8 cellular contexts compared by ENCODE assay signal in genomic region chr15:74432968-74433591, GRCh38. TPM values are rescaled to one million over a fixed set of nuclear protein-coding genes. Genes with fewer than 3 reads are reported as not detected.
DNase-seq lines count a peak whose midpoint lies in the region; ATAC-seq and TF ChIP-seq lines count a peak whose summit lies in the region.

No MANE protein-coding gene starts in this region.

- H4K20me1 ChIP-seq in Loucy (ENCODE audit: insufficient read depth, low read length, poor library complexity, severe bottlenecking), result peaks cover 41% of the 10 kb centered on the region

- H3K4me1 Mint-ChIP-seq in naive thymus-derived CD4-positive, alpha-beta T cell, result peaks cover 7 to 57% (median 11%) of the 10 kb centered on the region in 7 donors

- H3K9me3 ChIP-seq in Loucy (ENCODE audit: insufficient read depth, low read depth, low read length), result no peaks in the 10 kb centered on the region
- H3K9me3 ChIP-seq in colonic mucosa, result no peaks in the 10 kb centered on the region
- H3K9me3 ChIP-seq in naive thymus-derived CD4-positive, alpha-beta T cell (ENCODE audit: control insufficient read depth in 2 of 3, low read length in 3 of 3), result no peaks in the 10 kb centered on the region

- H3K79me2 ChIP-seq in Loucy (ENCODE audit: insufficient read depth, low read length), result peaks cover 63% of the 10 kb centered on the region

- H2AFZ ChIP-seq in Loucy (ENCODE audit: low read length), result no peak overlapping the region

- no peaks in the 10 kb centered on the region for H3K36me3 ChIP-seq in Loucy (ENCODE audit: insufficient read depth, low read length)
- no peaks in the 10 kb centered on the region for H3K36me3 ChIP-seq in colonic mucosa
- no peaks in the 10 kb centered on the region for H3K36me3 ChIP-seq in naive thymus-derived CD4-positive, alpha-beta T cell (ENCODE audit: control insufficient read depth in 2 of 3, insufficient read depth in 3 of 3, low read length in 3 of 3)

- POLR2A ChIA-PET in naive thymus-derived CD4-positive, alpha-beta T cell (lab: Charles Lee), result interaction anchor here (0.6 kb wide), 1 partner anchor 57 kb away, joined by 3 read pairs; no protein-coding TSS in a partner anchor

- H3F3A ChIP-seq in Loucy (ENCODE audit: low read depth), result no peaks in the 10 kb centered on the region

- H3K27me3 Mint-ChIP-seq in naive thymus-derived CD4-positive, alpha-beta T cell, result peaks cover 0 to 3% (median 0%) of the 10 kb centered on the region in 5 donors

- no peaks in the 10 kb centered on the region for H3K27me3 ChIP-seq in Loucy (ENCODE audit: insufficient read depth, low read length, poor library complexity, severe bottlenecking)
- H3K27me3 ChIP-seq in colonic mucosa, result peaks cover 27% of the 10 kb centered on the region
- H3K27me3 ChIP-seq in naive thymus-derived CD4-positive, alpha-beta T cell (ENCODE audit: control insufficient read depth in 2 of 2, insufficient read depth in 2 of 2, low read length in 2 of 2), result no peaks in the 10 kb centered on the region

- H3K4me3 Mint-ChIP-seq in naive thymus-derived CD4-positive, alpha-beta T cell, result peak overlapping the region in 7 of 10 donors; percentile 11 to 85 (median 51)

- peak overlapping the region; percentile 85 for H3K9ac ChIP-seq in Loucy (ENCODE audit: low read depth, low read length, poor library complexity, severe bottlenecking)
- peak overlapping the region in 1 of 2 donors; percentile 73 for H3K9ac ChIP-seq in colonic mucosa (ENCODE audit: low read depth in 2 of 2, low read length in 2 of 2)

- H3K4me3 ChIP-seq in Loucy (ENCODE audit: low read length, poor library complexity, severe bottlenecking), result peak overlapping the region; percentile 83
- peak overlapping the region; percentile 84 for H3K4me3 ChIP-seq in colonic mucosa
- peak overlapping the region; percentile 50 for H3K4me3 ChIP-seq in naive thymus-derived CD4-positive, alpha-beta T cell (ENCODE audit: low read length)

- no peaks in the 10 kb centered on the region for H3K9me2 ChIP-seq in Loucy (replicated peaks; ENCODE audit: low read depth, low read length)

- no peak overlapping the region for H3K27ac Mint-ChIP-seq in naive thymus-derived CD4-positive, alpha-beta T cell

- no peak for TF ChIP-seq CTCF in Loucy (conservative IDR thresholded peaks at IDR 0.05; ENCODE audit: low read length)
- no peak for TF ChIP-seq CTCF in colonic mucosa (IDR thresholded peaks at IDR 0.05)

- intact Hi-C loops in colonic mucosa (cut with DNase I), result no loop called here
- intact Hi-C loops in naive thymus-derived CD4-positive, alpha-beta T cell (cut with micrococcal nuclease), result loop anchor here in 1 of 2 donors (1.0 to 10.0 kb wide), 4 partner anchors 14 to 182 kb away; partner anchors contain the start of genes ARID3B and CLK3

- CTCF ChIA-PET in naive thymus-derived CD4-positive, alpha-beta T cell (lab: Charles Lee), result interaction anchor here (0.6 kb wide), 1 partner anchor 93 kb away, joined by 4 read pairs; no protein-coding TSS in a partner anchor

- H3K4me1 ChIP-seq in Loucy (ENCODE audit: insufficient read depth, low read length, poor library complexity, severe bottlenecking) (peaks cover 61% of the 10 kb centered on the region), colonic mucosa (peaks cover 3% of the 10 kb centered on the region)
- peaks cover 6 to 32% of the 10 kb centered on the region in 2 donors for H3K4me1 ChIP-seq in naive thymus-derived CD4-positive, alpha-beta T cell (ENCODE audit: control insufficient read depth in 2 of 2, insufficient read depth in 2 of 2, low read length in 2 of 2)

- ATAC-seq in GM21390 (IDR thresholded peaks at IDR 0.05; ENCODE audit: unreplicated experiment), result peak; percentile 4
- ATAC-seq in naive thymus-derived CD4-positive, alpha-beta T cell, result no peak

- DNase-seq in colonic mucosa (no peak), NCI-H2107 treated with DMSO at 0.1 percent for 48 hours (lab: John Stamatoyannopoulos, UW; ENCODE audit: unreplicated experiment) (no peak), NCI-H1436 treated with DMSO at 0.1 percent for 48 hours (lab: John Stamatoyannopoulos, UW) (no peak), EL (no peak), cortex of kidney (lab: John Stamatoyannopoulos, UW) (no peak)
- no peak for DNase-seq in naive thymus-derived CD4-positive, alpha-beta T cell

- peak overlapping the region; percentile 15 for H3K27ac ChIP-seq in colonic mucosa
- H3K27ac ChIP-seq in naive thymus-derived CD4-positive, alpha-beta T cell (ENCODE audit: low read depth, low read length), result no peak overlapping the region

- no peaks in the 10 kb centered on the region for H3K36me3 Mint-ChIP-seq in naive thymus-derived CD4-positive, alpha-beta T cell

- peak overlapping the region; percentile 79 for H3K4me2 ChIP-seq in Loucy (ENCODE audit: low read depth, low read length, poor library complexity, severe bottlenecking)

- H3K9me3 Mint-ChIP-seq in naive thymus-derived CD4-positive, alpha-beta T cell, result peaks cover 0 to 3% (median 0%) of the 10 kb centered on the region in 11 donors

RNA-seq across cellular contexts. Expression of gene SEMA7A, which starts 0.7 kb away (rescaled TPM):
- 1 to 10 TPM; 1.8 to 2.0 TPM for total RNA-seq in colonic mucosa
- total RNA-seq in naive thymus-derived CD4-positive, alpha-beta T cell, result 10 to 100 TPM in 2 of 5 experiments, 1 to 10 TPM in 3; 1.6 to 15.7 (median 5.0) TPM
- polyA plus RNA-seq in naive thymus-derived CD4-positive, alpha-beta T cell, result not detected

RNA-seq across cellular contexts. Expression of gene UBL7, which starts 27.9 kb away (rescaled TPM):
- total RNA-seq in colonic mucosa, result 10 to 100 TPM; 32.2 to 43.8 TPM
- total RNA-seq in naive thymus-derived CD4-positive, alpha-beta T cell, result 10 to 100 TPM; 20.2 to 50.7 (median 40.6) TPM
- 100 to 1,000 TPM; 108 to 127 TPM for polyA plus RNA-seq in naive thymus-derived CD4-positive, alpha-beta T cell
